Comparison of ENCODE assay signal across 17 cellular contexts in the genomic region with DNA sequence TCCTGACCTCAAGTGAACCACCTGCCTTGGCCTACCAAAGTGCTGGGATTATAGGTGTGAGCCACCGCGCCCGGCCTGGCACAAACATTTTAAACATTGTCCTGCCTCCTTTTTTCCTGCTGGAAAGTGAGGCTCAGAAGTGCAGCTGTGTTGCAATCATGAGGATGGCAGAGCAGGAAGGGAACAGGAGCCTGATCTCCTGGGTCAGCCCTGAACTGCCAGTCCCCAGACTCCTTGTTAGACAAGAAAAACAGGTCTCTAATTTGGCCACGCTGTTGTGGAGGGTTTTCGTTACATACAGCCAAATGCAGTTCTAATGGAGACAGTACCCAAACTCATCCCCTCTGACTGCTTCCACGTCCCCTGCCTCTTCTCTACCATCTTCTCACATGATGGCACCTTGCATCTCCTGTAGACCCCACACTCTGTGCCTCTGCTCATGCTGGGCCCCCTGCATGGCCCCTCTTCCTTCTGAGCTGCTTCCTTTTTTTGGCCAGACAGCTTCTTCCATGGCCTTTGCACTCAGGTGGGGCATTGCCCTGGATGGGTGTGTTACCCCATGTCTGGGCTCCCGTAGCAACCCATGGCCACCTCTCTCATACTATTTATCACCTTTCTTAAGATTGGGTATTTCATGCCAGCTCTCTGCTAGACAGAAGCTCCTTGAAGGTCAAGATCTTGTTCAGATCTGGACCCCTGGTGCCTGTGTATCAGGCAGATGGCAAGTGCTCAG.
DNase-seq lines count a peak whose midpoint lies in the region; FAIRE-seq and TF ChIP-seq lines count a peak whose summit lies in the region.
"Had no signal": no experiment of that assay in that cellular context is flagged by ENCODE, and none has a peak within 500 bp of the region (broad histone marks: within the 10 kb centered on the region; RNA-seq: fewer than 3 reads in every experiment).

No MANE protein-coding gene starts in this region.

- TF ChIP-seq POLR2A in H1 (IDR thresholded peaks at IDR 0.05; ENCODE audit: control extremely low read depth in 1 of 2, low read depth in 2 of 2, low read length in 2 of 2): no peak

- H3K79me1 ChIP-seq in H9 (ENCODE audit: insufficient read depth, low read depth, low read length, poor library complexity, severe bottlenecking): no peaks in the 10 kb centered on the region
- no peaks in the 10 kb centered on the region for H3K79me1 ChIP-seq in H1 (ENCODE audit: low read depth, low read length)
- no peaks in the 10 kb centered on the region for H3K79me1 ChIP-seq in trophoblast cell (ENCODE audit: low read length)

- H3K14ac ChIP-seq in H9 (ENCODE audit: insufficient read depth, low read length) (peak overlapping the region; percentile 17; the same call in 1 of the 2 replicates), H1 (ENCODE audit: insufficient read length) (no peak overlapping the region), trophoblast cell (ENCODE audit: low read length) (no peak overlapping the region)

- H4K5ac ChIP-seq in H9 (ENCODE audit: insufficient read length, low read depth, low read length) (no peak overlapping the region), H1 (ENCODE audit: insufficient read length, low read depth, low read length) (no peak overlapping the region)

- H4K91ac ChIP-seq in H9 (ENCODE audit: insufficient read length, low read depth, low read length) (no peak overlapping the region), H1 (replicated peaks; ENCODE audit: insufficient read length, low read length) (no peak overlapping the region), trophoblast cell (ENCODE audit: low read depth, low read length) (no peak overlapping the region)

- H2BK15ac ChIP-seq in H9 (ENCODE audit: low read depth, low read length) (no peak overlapping the region), H1 (ENCODE audit: low read length) (no peak overlapping the region)

- H3K27ac ChIP-seq in H9 (ENCODE audit: insufficient read length, low read depth, low read length): no peak overlapping the region
- no peak overlapping the region for H3K27ac ChIP-seq in H1 (ENCODE audit: low read depth, low read length)
- H3K27ac ChIP-seq in trophoblast cell (ENCODE audit: low read depth, low read length): no peak overlapping the region
- H3K27ac ChIP-seq: KMS-11, Peyer's patch had no signal

- no peak overlapping the region for H2BK5ac ChIP-seq in H9 (ENCODE audit: insufficient read length, low read length)
- H2BK5ac ChIP-seq in H1 (ENCODE audit: low read depth, low read length): no peak overlapping the region
- no peak overlapping the region for H2BK5ac ChIP-seq in trophoblast cell (ENCODE audit: low read depth, low read length, poor library complexity)

- H3K23me2 ChIP-seq in H9 (ENCODE audit: insufficient read length, low read depth, low read length, poor library complexity, severe bottlenecking): no peaks in the 10 kb centered on the region
- no peaks in the 10 kb centered on the region for H3K23me2 ChIP-seq in H1 (ENCODE audit: low read depth, low read length)

- CTCF ChIA-PET in H1 (lab: Charles Lee; ENCODE audit: partially characterized antibody): interaction anchor here (1.2 to 2.9 kb wide), 7 partner anchors 10 to 392 kb away, joined by 3 to 9 read pairs (median 4); no protein-coding TSS in a partner anchor

- H2BK120ac ChIP-seq in H9 (ENCODE audit: low read depth, low read length, poor library complexity, severe bottlenecking) (no peak overlapping the region), H1 (replicated peaks; ENCODE audit: low read depth, low read length) (no peak overlapping the region), trophoblast cell (ENCODE audit: insufficient read depth, low read length, poor library complexity) (no peak overlapping the region)

- no peak overlapping the region for H2BK20ac ChIP-seq in H9 (ENCODE audit: low read depth, low read length, poor library complexity, severe bottlenecking)
- H2BK20ac ChIP-seq in H1 (ENCODE audit: low read length): no peak overlapping the region

- H3K9ac ChIP-seq in H9 (ENCODE audit: extremely low read depth, insufficient read length, low read length) (no peak overlapping the region), H1 (replicated peaks in 1 of 4; ENCODE audit: extremely low read depth in 1 of 4, low read depth in 3 of 4, low read length in 3 of 4) (no peak overlapping the region), trophoblast cell (ENCODE audit: low read length) (no peak overlapping the region)
- H3K9ac ChIP-seq: KMS-11 had no signal

- H3K4me1 ChIP-seq in H9 (ENCODE audit: insufficient read depth, low read length): no peaks in the 10 kb centered on the region; the same call in 1 of the 2 replicates
- H3K4me1 ChIP-seq in H1 (replicated peaks in 1 of 4; ENCODE audit: control insufficient read depth in 3 of 4, insufficient read depth in 4 of 4, low read length in 3 of 4): peaks cover 1 to 3% (median 2%) of the 10 kb centered on the region in 4 experiments; a peak in 5 of 7 replicates
- peaks cover 0 to 6% of the 10 kb centered on the region in 2 experiments for H3K4me1 ChIP-seq in trophoblast cell (ENCODE audit: control insufficient read depth in 1 of 2, insufficient read depth in 2 of 2, low read length in 2 of 2)
- H3K4me1 ChIP-seq: Peyer's patch had no signal

- H4K8ac ChIP-seq in H9 (replicated peaks; ENCODE audit: insufficient read length, low read depth, low read length): no peak overlapping the region
- H4K8ac ChIP-seq in H1 (ENCODE audit: extremely low read depth, insufficient read depth, low read length): 0 out of 2 replicates have a peak overlapping the region, but pooled peaks have one; percentile 5
- no peak overlapping the region for H4K8ac ChIP-seq in trophoblast cell (ENCODE audit: low read depth, low read length)

- H3K18ac ChIP-seq in H9 (ENCODE audit: insufficient read length, low read depth, low read length) (no peak overlapping the region), H1 (ENCODE audit: extremely low read depth, low read length) (no peak overlapping the region), trophoblast cell (ENCODE audit: low read length) (no peak overlapping the region)

- H3K23ac ChIP-seq in H9 (ENCODE audit: insufficient read length, low read depth, low read length): no peak overlapping the region
- no peak overlapping the region for H3K23ac ChIP-seq in H1 (ENCODE audit: insufficient read length)
- H3K23ac ChIP-seq in trophoblast cell (ENCODE audit: low read length): no peak overlapping the region

- TF ChIP-seq RAD21 in H1 (IDR thresholded peaks at IDR 0.05 in 1 of 2, conservative IDR thresholded peaks at IDR 0.05 in 1 of 2; ENCODE audit: low read depth in 2 of 2, low read length in 2 of 2): no peak

- no peak overlapping the region for H3K4ac ChIP-seq in H9 (ENCODE audit: low read depth, low read length)
- no peak overlapping the region for H3K4ac ChIP-seq in H1 (replicated peaks; ENCODE audit: insufficient read length, low read depth, low read length)
- no peak overlapping the region for H3K4ac ChIP-seq in trophoblast cell (ENCODE audit: low read depth, low read length)

- POLR2A ChIA-PET in H1 (lab: Charles Lee; ENCODE audit: partially characterized antibody): no interaction called here

- no peaks in the 10 kb centered on the region for H3K9me3 Mint-ChIP-seq in H9
- H3K9me3 Mint-ChIP-seq: CD4-positive, alpha-beta memory T cell had no signal

- no peak overlapping the region for H3K4me3 ChIP-seq in H1 (ENCODE audit: extremely low read depth in 1 of 4, insufficient read depth in 2 of 4, low read depth in 3 of 4, low read length in 4 of 4)
- no peak overlapping the region for H3K4me3 ChIP-seq in trophoblast cell (ENCODE audit: low read depth, low read length)
- H3K4me3 ChIP-seq: Peyer's patch had no signal

- FAIRE-seq in H1 (lab: Jason Lieb, UNC): no peak
- FAIRE-seq: GM12892 had no signal

- no peaks in the 10 kb centered on the region for H4K20me1 ChIP-seq in H9 (ENCODE audit: control insufficient read depth, insufficient read depth, insufficient read length)
- no peaks in the 10 kb centered on the region for H4K20me1 ChIP-seq in H1 (replicated peaks in 1 of 2; ENCODE audit: control insufficient read depth in 1 of 2, insufficient read depth in 2 of 2, low read length in 2 of 2)

- H3K4me3 Mint-ChIP-seq in H9: no peak overlapping the region
- H3K4me3 Mint-ChIP-seq: CD4-positive, alpha-beta memory T cell had no signal

- no peaks in the 10 kb centered on the region for H3K36me3 ChIP-seq in H1 (ENCODE audit: control insufficient read depth in 2 of 4, insufficient read depth in 4 of 4, low read length in 3 of 4)
- H3K36me3 ChIP-seq in trophoblast cell (ENCODE audit: control insufficient read depth in 1 of 2, insufficient read depth in 2 of 2, low read length in 2 of 2): no peaks in the 10 kb centered on the region
- H3K36me3 ChIP-seq: Peyer's patch had no signal

- H3K4me1 Mint-ChIP-seq in H9: peaks cover 40 to 51% of the 10 kb centered on the region in 2 experiments
- H3K4me1 Mint-ChIP-seq: CD4-positive, alpha-beta memory T cell had no signal

- no peak overlapping the region for H2BK12ac ChIP-seq in H9 (ENCODE audit: insufficient read length, low read depth, low read length)
- H2BK12ac ChIP-seq in H1 (ENCODE audit: low read depth, low read length): peak overlapping the region; percentile 39; the same call in 1 of the 2 replicates
- H2BK12ac ChIP-seq in trophoblast cell (ENCODE audit: low read length): no peak overlapping the region

- DNase-seq in NCI-H2029 (lab: John Stamatoyannopoulos, UW) (peak; percentile 10), NCI-H2029 treated with DMSO at 0.1 percent for 48 hours (lab: John Stamatoyannopoulos, UW) (no peak), H9 (no peak), H1 (ENCODE audit: low read depth in 1 of 2, low spot score in 2 of 2) (no peak), trophoblast cell (peak; percentile 18 to 64), SKM-1 treated with dmso at 0.1 percent for 144 hours (lab: John Stamatoyannopoulos, UW; ENCODE audit: unreplicated experiment) (no peak), NK-92 (lab: John Stamatoyannopoulos, UW; ENCODE audit: unreplicated experiment) (no peak)
- no peak for DNase-seq in activated CD4-positive, CD25-positive, alpha-beta regulatory T cell treated with anti-CD3 and anti-CD28 coated beads, Interleukin-2, amount 50 U/mL, for 72 hours
- DNase-seq: CD4-positive, alpha-beta memory T cell; GOT3; NCI-H1048; NCI-H146; NCI-H2107; Right ventricle myocardium superior had no signal

- no peak overlapping the region for H4K12ac ChIP-seq in trophoblast cell (ENCODE audit: low read depth, low read length)

- no CpG with 5 or more reads among the region's 7 CpGs for WGBS in H9 (ENCODE audit: extremely low coverage, insufficient read length, low lambda C conversion rate)
- WGBS in H1 (ENCODE audit: extremely low coverage in 1 of 2, insufficient coverage in 1 of 2, insufficient read length in 1 of 2, insufficient replicate concordance in 2 of 2, low coverage in 1 of 2, low lambda C conversion rate in 2 of 2, missing lambda C conversion rate in 1 of 2), 2 experiments: 88% methylated on average over 7 of the region's 7 CpGs; no CpG with 5 or more reads in 1 of the 2 experiments
- WGBS in trophoblast cell (ENCODE audit: extremely low coverage, insufficient coverage, insufficient read length): no CpG with 5 or more reads among the region's 7 CpGs

- H3K4me2 ChIP-seq in H9 (ENCODE audit: insufficient read depth, insufficient read length, low read length) (no peak overlapping the region), H1 (ENCODE audit: insufficient read depth in 1 of 2, low read depth in 2 of 2, low read length in 2 of 2) (no peak overlapping the region), trophoblast cell (ENCODE audit: low read length) (no peak overlapping the region)
- H3K4me2 ChIP-seq: KMS-11 had no signal

- H3K27ac Mint-ChIP-seq in H9: peak overlapping the region in 1 of 3 experiments; percentile 81; a peak in 1 of 7 replicates
- H3K27ac Mint-ChIP-seq: CD4-positive, alpha-beta memory T cell had no signal

- H2AK5ac ChIP-seq in H9 (ENCODE audit: insufficient read length, low read length) (no peak overlapping the region), H1 (ENCODE audit: low read depth, low read length) (no peak overlapping the region), trophoblast cell (ENCODE audit: low read length) (no peak overlapping the region)

- no peaks in the 10 kb centered on the region for H3K79me2 ChIP-seq in H9 (ENCODE audit: insufficient read depth, low read length)
- no peaks in the 10 kb centered on the region for H3K79me2 ChIP-seq in H1 (ENCODE audit: control insufficient read depth in 1 of 2, insufficient read depth in 2 of 2, low read length in 2 of 2)
- no peaks in the 10 kb centered on the region for H3K79me2 ChIP-seq in trophoblast cell (ENCODE audit: control insufficient read depth, insufficient read depth, low read length, poor library complexity)

- H3K36me3 Mint-ChIP-seq in H9 (ENCODE audit: insufficient read depth in 1 of 3, low read depth in 3 of 3): no peaks in the 10 kb centered on the region
- H3K36me3 Mint-ChIP-seq: CD4-positive, alpha-beta memory T cell had no signal

- no peak overlapping the region for H3T11ph ChIP-seq in H9 (ENCODE audit: low read length)

- H3K56ac ChIP-seq in H9 (ENCODE audit: insufficient read length, low read depth, low read length) (no peak overlapping the region), H1 (replicated peaks; ENCODE audit: insufficient read length, low read depth, low read length) (no peak overlapping the region)

- peaks cover 25% of the 10 kb centered on the region for H3K27me3 Mint-ChIP-seq in H9 (ENCODE audit: low read depth)

- no peak overlapping the region for H2AFZ ChIP-seq in H9 (ENCODE audit: low read length)
- no peak overlapping the region for H2AFZ ChIP-seq in H1 (ENCODE audit: low read length)
- no peak overlapping the region for H2AFZ ChIP-seq in trophoblast cell (ENCODE audit: insufficient read depth, low read length, poor library complexity)

- no peaks in the 10 kb centered on the region for H3K9me3 ChIP-seq in H9 (ENCODE audit: control insufficient read depth, low read depth, low read length)
- H3K9me3 ChIP-seq in H1 (ENCODE audit: insufficient read depth in 2 of 2, low read depth in 1 of 2, low read length in 1 of 2): no peaks in the 10 kb centered on the region
- H3K9me3 ChIP-seq in trophoblast cell (ENCODE audit: insufficient read depth, low read depth, low read length): peaks cover 1% of the 10 kb centered on the region
- H3K9me3 ChIP-seq: Peyer's patch had no signal

- TF ChIP-seq CTCF in H9 (conservative IDR thresholded peaks at IDR 0.05) (no peak), H1 (IDR thresholded peaks at IDR 0.05; ENCODE audit: control extremely low read depth in 1 of 3, insufficient read depth in 1 of 3, low read depth in 1 of 3, low read length in 3 of 3) (no peak)

- no peak for TF ChIP-seq EP300 in H1 (IDR thresholded peaks at IDR 0.05; ENCODE audit: borderline replicate concordance in 1 of 2, low read depth in 2 of 2, low read length in 2 of 2)

- H3K27me3 ChIP-seq in H9 (ENCODE audit: insufficient read depth, low read length) (no peaks in the 10 kb centered on the region), H1 (replicated peaks in 1 of 4; ENCODE audit: control insufficient read depth in 3 of 4, extremely low read depth in 1 of 4, insufficient read depth in 3 of 4, low read length in 3 of 4) (no peaks in the 10 kb centered on the region), trophoblast cell (ENCODE audit: insufficient read depth, low read length) (no peaks in the 10 kb centered on the region)
- H3K27me3 ChIP-seq: Peyer's patch had no signal

Comparison
In these comparisons a context has a peak if more than half of its experiments do, and no peak if none do; other contexts are left out.
1. DNase-seq: peak in NCI-H2029 (single experiment) and trophoblast cell (2 of 2); none in NCI-H2029 treated with DMSO at 0.1 percent for 48 hours (single experiment), H9 (single experiment), H1 (0 of 2), activated CD4-positive, CD25-positive, alpha-beta regulatory T cell treated with anti-CD3 and anti-CD28 coated beads, Interleukin-2, amount 50 U/mL, for 72 hours (single experiment), SKM-1 treated with dmso at 0.1 percent for 144 hours (single experiment) and NK-92 (single experiment).